ENCODE assay signal across 23 cellular contexts in genomic region chr7:151926336-151926712, GRCh38. TPM values are rescaled to one million over a fixed set of nuclear protein-coding genes. Genes with fewer than 3 reads are reported as not detected.
DNase-seq lines count a peak whose midpoint lies in the region; ATAC-seq, FAIRE-seq and TF ChIP-seq lines count a peak whose summit lies in the region.
"Had no signal": no experiment of that assay in that cellular context is flagged by ENCODE, and none has a peak within 500 bp of the region (broad histone marks: within the 10 kb centered on the region; RNA-seq: fewer than 3 reads in every experiment).

No MANE protein-coding gene starts in this region.

- DNase-seq in left ventricle myocardium inferior (no peak), left cardiac atrium (no peak), esophagus muscularis mucosa (ENCODE audit: extremely low spot score) (no peak), prostate gland (ENCODE audit: low spot score) (no peak), vagina (ENCODE audit: extremely low spot score in 2 of 2) (no peak), ACHN (no peak), HTR-8/SVneo (ENCODE audit: insufficient read length, low spot score) (no peak)
- DNase-seq: activated CD4-positive, alpha-beta T cell treated with anti-CD3 and anti-CD28 coated beads, Interleukin-2, amount 50 U/mL, for 1 hour; activated naive CD4-positive, alpha-beta T cell treated with anti-CD3 and anti-CD28 coated beads, Interleukin-2, amount 10 ng/mL, durations not matched to agents 7 days and 5 days; CD4-positive, alpha-beta T cell; H9; islet precursor cell; NCI-H1436; NCI-H526 treated with DMSO at 0.1 percent for 48 hours; nephron progenitor cell; SHP77; stimulated activated CD4-positive, alpha-beta T cell treated with anti-CD3 and anti-CD28 coated beads, Interleukin-12 subunit alpha, Interleukin-12 subunit beta, amount 100 ng/mL, for 4 hours had no signal

- intact Hi-C loops in left ventricle myocardium inferior (cut with micrococcal nuclease) (no loop called here), left cardiac atrium (cut with DNase I) (no loop called here), esophagus muscularis mucosa (cut with DNase I) (no loop called here), prostate gland (cut with DNase I) (no loop called here), vagina (cut with DNase I) (no loop called here)

- H3K36me3 ChIP-seq in left ventricle myocardium inferior (no peaks in the 10 kb centered on the region), esophagus muscularis mucosa (no peaks in the 10 kb centered on the region), prostate gland (no peaks in the 10 kb centered on the region), vagina (no peaks in the 10 kb centered on the region)

- TF ChIP-seq CTCF in left ventricle myocardium inferior (IDR thresholded peaks at IDR 0.05; ENCODE audit: borderline replicate concordance) (no peak), esophagus muscularis mucosa (IDR thresholded peaks at IDR 0.05) (no peak), prostate gland (IDR thresholded peaks at IDR 0.05) (no peak), vagina (IDR thresholded peaks at IDR 0.05) (no peak)

- FAIRE-seq in HTR-8/SVneo (lab: Jason Lieb, UNC): no peak
- FAIRE-seq: astrocyte, G401.6 had no signal

- in situ Hi-C loops in ACHN (cut with HindIII; ENCODE audit: low pct_ligation_motif_present, low pct_unique_long_range_greater_than_20kb, low sequenced_read_pairs): no loop called here

- H3K4me1 ChIP-seq in left ventricle myocardium inferior (peaks cover 13% of the 10 kb centered on the region), esophagus muscularis mucosa (peaks cover 0 to 10% (median 0%) of the 10 kb centered on the region in 4 donors), prostate gland (replicated peaks) (peaks cover 10% of the 10 kb centered on the region), vagina (peaks cover 6% of the 10 kb centered on the region)

- 80% methylated on average over 2 of the region's 5 CpGs for WGBS in esophagus muscularis mucosa
- WGBS in prostate gland: 93% methylated on average over 5 of the region's 5 CpGs

- ATAC-seq in left cardiac atrium (no peak), GM18502 (IDR thresholded peaks at IDR 0.05; ENCODE audit: poor library complexity, unreplicated experiment) (no peak)
- ATAC-seq: T-cell had no signal

- H3K9me3 ChIP-seq in left ventricle myocardium inferior (replicated peaks): no peaks in the 10 kb centered on the region
- H3K9me3 ChIP-seq in esophagus muscularis mucosa: no peaks in the 10 kb centered on the region
- no peaks in the 10 kb centered on the region for H3K9me3 ChIP-seq in prostate gland
- H3K9me3 ChIP-seq in vagina: no peaks in the 10 kb centered on the region

- no peak for TF ChIP-seq EP300 in esophagus muscularis mucosa (IDR thresholded peaks at IDR 0.05)

- H3K27ac ChIP-seq in left ventricle myocardium inferior (replicated peaks): peak overlapping the region; percentile 50
- peak overlapping the region in 3 of 4 donors; percentile 16 to 49 (median 31) for H3K27ac ChIP-seq in esophagus muscularis mucosa (replicated peaks in 1 of 4)
- H3K27ac ChIP-seq in prostate gland: peak overlapping the region; percentile 86
- H3K27ac ChIP-seq in vagina: peak overlapping the region; percentile 29

- TF ChIP-seq POLR2A in esophagus muscularis mucosa (IDR thresholded peaks at IDR 0.05; ENCODE audit: low read depth) (no peak), prostate gland (IDR thresholded peaks at IDR 0.05) (no peak), vagina (IDR thresholded peaks at IDR 0.05) (no peak)

- no peak overlapping the region for H3K4me3 ChIP-seq in left ventricle myocardium inferior
- no peak overlapping the region for H3K4me3 ChIP-seq in esophagus muscularis mucosa
- H3K4me3 ChIP-seq in prostate gland: no peak overlapping the region
- H3K4me3 ChIP-seq in vagina: no peak overlapping the region

- H3K27me3 ChIP-seq in left ventricle myocardium inferior (ENCODE audit: low read depth) (no peaks in the 10 kb centered on the region), esophagus muscularis mucosa (peaks cover 0 to 5% (median 0%) of the 10 kb centered on the region in 4 donors), prostate gland (replicated peaks; ENCODE audit: insufficient read depth) (no peaks in the 10 kb centered on the region), vagina (no peaks in the 10 kb centered on the region)

RNA-seq across cellular contexts. Expression of gene GALNTL5, which starts 29.9 kb away (rescaled TPM):
- total RNA-seq in left ventricle myocardium inferior (not detected), left cardiac atrium (not detected), esophagus muscularis mucosa (not detected), prostate gland (1 to 10 TPM in 1 of 2 donors, not detected in 1; 9.3 TPM), vagina (not detected)
- total RNA-seq: astrocyte; CD4-positive, alpha-beta T cell; chondrocyte; H9; M059J; T-cell had no signal

RNA-seq across cellular contexts. Expression of gene PRKAG2, which starts 49.4 kb away (rescaled TPM):
- total RNA-seq in left ventricle myocardium inferior (130 TPM), left cardiac atrium (100 to 1,000 TPM; 141 to 253 TPM), esophagus muscularis mucosa (10 to 100 TPM; 51.3 to 97.2 (median 77.5) TPM), prostate gland (10 to 100 TPM; 31.6 to 38.1 TPM), vagina (25.0 TPM)

Comparison
In these comparisons a context has a peak if more than half of its experiments do, and no peak if none do; other contexts are left out.
1. H3K27ac ChIP-seq: peak in every context shown above with its lines; median percentile 86 in prostate gland; 50 in left ventricle myocardium inferior; 31 in esophagus muscularis mucosa; 29 in vagina.